Comparison of ENCODE assay signal across 24 cellular contexts in the genomic region with DNA sequence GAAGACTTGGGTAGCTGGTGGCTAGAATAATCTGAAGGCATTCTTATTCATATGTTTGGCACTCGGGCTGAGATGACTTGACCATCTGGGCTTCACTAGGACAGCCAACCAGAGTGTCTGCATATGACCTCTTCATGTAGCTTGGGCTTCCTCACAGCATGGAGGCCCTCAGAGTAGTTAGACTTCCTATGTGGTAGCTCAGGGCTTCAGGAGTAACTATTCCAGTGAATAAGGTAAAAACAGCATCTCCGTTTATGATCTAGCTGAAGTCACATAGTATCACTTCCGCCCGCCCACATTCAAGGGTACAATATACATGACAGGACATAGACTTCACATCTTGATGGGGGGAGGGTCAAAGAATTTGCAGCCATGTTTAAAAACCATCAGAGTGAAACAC. TPM values are rescaled to one million over a fixed set of nuclear protein-coding genes. Genes with fewer than 3 reads are reported as not detected.
"Had no signal": no experiment of that assay in that cellular context is flagged by ENCODE, and none has a peak within 500 bp of the region (broad histone marks: within the 10 kb centered on the region; RNA-seq: fewer than 3 reads in every experiment).

No MANE protein-coding gene starts in this region.

- H3K4me1 ChIP-seq: colonic mucosa, esophagus muscularis mucosa, foreskin keratinocyte, gastroesophageal sphincter, left lung, lower lobe of right lung had no signal

- DNase-seq: colonic mucosa; cortex of kidney; effector CD4-positive, alpha-beta T cell; effector memory CD4-positive, alpha-beta T cell; heart left ventricle; hypothalamus; immature natural killer cell; islet precursor cell; left cardiac atrium; left lung; left ventricle myocardium superior; lower lobe of right lung; mesenchymal stem cell; mucosa of descending colon; naive B cell had no signal

- H3K4me3 ChIP-seq: colonic mucosa, esophagus muscularis mucosa, gastroesophageal sphincter, heart left ventricle, hepatocyte, left lung, lower lobe of right lung, mucosa of descending colon had no signal

- H3K4me1 Mint-ChIP-seq: immature natural killer cell, naive B cell had no signal

- H3K4me3 Mint-ChIP-seq: dendritic cell treated with granulocyte-macrophage colony-stimulating factor and Interleukin-4, amounts not matched to agents 40 ng/mL and 50 ng/mL, for 4 days; immature natural killer cell; mesothelial cell of epicardium had no signal

- FAIRE-seq: endothelial cell of umbilical vein, frontal cortex had no signal

- H3K27ac ChIP-seq: colonic mucosa, esophagus muscularis mucosa, foreskin keratinocyte, gastroesophageal sphincter, heart left ventricle, hepatocyte, left lung, lower lobe of right lung had no signal

- H3K36me3 ChIP-seq: colonic mucosa, esophagus muscularis mucosa, gastroesophageal sphincter, heart left ventricle, left lung, lower lobe of right lung had no signal

- H3K36me3 Mint-ChIP-seq: mesothelial cell of epicardium had no signal

- H2AFZ ChIP-seq: hepatocyte had no signal

- ATAC-seq: foreskin keratinocyte, gastroesophageal sphincter, heart left ventricle, left cardiac atrium, left lung, left ventricle myocardium superior, lower lobe of right lung, mucosa of descending colon had no signal

- H3K4me2 ChIP-seq: hepatocyte had no signal

- H3K9me3 ChIP-seq: colonic mucosa, lower lobe of right lung, mucosa of descending colon had no signal

- H3K27ac Mint-ChIP-seq: dendritic cell treated with granulocyte-macrophage colony-stimulating factor and Interleukin-4, amounts not matched to agents 40 ng/mL and 50 ng/mL, for 4 days; immature natural killer cell; mesothelial cell of epicardium; naive B cell had no signal

- H3K79me2 ChIP-seq: hepatocyte had no signal

- H3K27me3 ChIP-seq: colonic mucosa, esophagus muscularis mucosa, heart left ventricle, hepatocyte, left lung had no signal

RNA-seq across cellular contexts. Expression of a gene that starts 18.9 kb away (rescaled TPM):
- total RNA-seq: fibroblast of villous mesenchyme had no signal
